Comparison of ENCODE assay signal across 8 cellular contexts in the genomic region with DNA sequence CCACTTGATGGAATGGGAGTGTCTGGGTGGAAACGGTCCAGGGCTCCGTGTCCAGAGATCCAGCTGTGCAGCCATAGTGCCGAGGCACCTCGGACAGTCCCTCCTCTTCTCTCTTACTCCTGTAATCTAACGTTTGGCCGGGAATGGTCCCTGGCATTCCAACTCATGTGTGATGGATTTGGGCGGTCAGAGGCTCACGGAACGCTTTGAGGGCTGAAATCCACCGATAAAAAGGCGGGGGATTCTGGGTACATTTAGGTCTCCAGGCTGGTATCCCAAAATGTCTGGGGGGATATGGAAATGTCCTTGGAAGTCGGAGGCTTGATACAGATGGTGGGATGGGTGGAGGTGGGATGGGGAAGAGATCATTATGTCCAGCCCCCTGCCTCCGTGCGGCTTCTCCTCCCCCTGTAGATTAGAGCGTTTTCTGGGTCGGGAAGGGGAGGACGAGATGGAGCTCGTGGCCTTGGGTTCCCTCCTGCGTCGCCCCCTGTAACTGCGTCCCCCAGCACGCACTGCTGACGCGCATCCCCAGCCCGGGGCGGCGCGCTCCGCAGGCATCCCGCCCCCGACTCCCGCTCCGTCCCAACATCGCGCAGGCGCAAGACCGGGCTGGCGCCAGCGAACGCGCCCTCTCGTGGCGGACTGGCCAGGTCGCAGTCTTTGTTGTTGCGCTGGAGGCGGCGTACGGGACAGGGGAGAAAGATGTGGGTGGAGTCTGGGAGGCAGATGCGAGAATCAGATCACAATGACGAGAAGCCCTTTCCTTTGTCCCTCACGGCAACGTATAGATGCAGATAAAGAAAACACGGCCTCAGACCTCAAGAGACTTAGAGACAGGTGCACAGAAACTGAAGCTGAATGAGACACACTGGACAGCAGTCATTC. TPM values are rescaled to one million over a fixed set of nuclear protein-coding genes. Genes with fewer than 3 reads are reported as not detected.
DNase-seq lines count a peak whose midpoint lies in the region; ATAC-seq, FAIRE-seq and TF ChIP-seq lines count a peak whose summit lies in the region.

No MANE protein-coding gene starts in this region.

- H3K27me3 ChIP-seq in BLaER1 (no peaks in the 10 kb centered on the region), liver (ENCODE audit: control insufficient read depth in 4 of 4, insufficient read depth in 4 of 4, low read length in 3 of 4) (no peaks in the 10 kb centered on the region)

- peak; percentile 92 for TF ChIP-seq CTCF in liver (IDR thresholded peaks at IDR 0.05; ENCODE audit: low read depth, low read length, missing input control)

- peak overlapping the region; percentile 56; the same call in 1 of the 2 replicates for H3K9ac ChIP-seq in BLaER1
- peak overlapping the region; percentile 3 to 62 for H3K9ac ChIP-seq in liver (ENCODE audit: low read depth in 1 of 2, low read length in 2 of 2)

- peak overlapping the region; percentile 97 for H3K27ac Mint-ChIP-seq in activated CD4-positive, alpha-beta T cell treated with anti-CD3 and anti-CD28 coated beads, Interleukin-2, amount 10 ng/mL, durations not matched to agents 24 days and 14 days

- H3K4me1 Mint-ChIP-seq in activated CD4-positive, alpha-beta T cell treated with anti-CD3 and anti-CD28 coated beads, Interleukin-2, amount 10 ng/mL, durations not matched to agents 24 days and 14 days: peaks cover 36% of the 10 kb centered on the region

- H3K27ac ChIP-seq in BLaER1: peak overlapping the region; percentile 55; the same call in 1 of the 2 replicates
- H3K27ac ChIP-seq in liver (ENCODE audit: low read depth in 1 of 2, low read length in 2 of 2): peak overlapping the region; percentile 36 to 38

- H3K27me3 Mint-ChIP-seq in activated CD4-positive, alpha-beta T cell treated with anti-CD3 and anti-CD28 coated beads, Interleukin-2, amount 10 ng/mL, durations not matched to agents 24 days and 14 days: peaks cover 3% of the 10 kb centered on the region

- peak overlapping the region; percentile 67 for H3K4me3 ChIP-seq in BLaER1
- peak overlapping the region; percentile 45 to 53 (median 49) for H3K4me3 ChIP-seq in liver (ENCODE audit: low read depth in 1 of 3, low read length in 3 of 3)

- peak; percentile 94 for FAIRE-seq in GM19239 (lab: Jason Lieb, UNC)

- H3K4me3 Mint-ChIP-seq in activated CD4-positive, alpha-beta T cell treated with anti-CD3 and anti-CD28 coated beads, Interleukin-2, amount 10 ng/mL, durations not matched to agents 24 days and 14 days: peak overlapping the region; percentile 80

- intact Hi-C loops in activated CD4-positive, alpha-beta T cell treated with anti-CD3 and anti-CD28 coated beads, Interleukin-2, amount 10 ng/mL, durations not matched to agents 24 days and 14 days (cut with micrococcal nuclease): loop anchor here (1.0 kb wide), 2 partner anchors 10 to 21 kb away; no protein-coding TSS in a partner anchor

- H3K36me3 Mint-ChIP-seq in activated CD4-positive, alpha-beta T cell treated with anti-CD3 and anti-CD28 coated beads, Interleukin-2, amount 10 ng/mL, durations not matched to agents 24 days and 14 days (ENCODE audit: low read depth): peaks cover 7% of the 10 kb centered on the region

- H3K4me1 ChIP-seq in BLaER1: peaks cover 31% of the 10 kb centered on the region
- H3K4me1 ChIP-seq in liver (ENCODE audit: control insufficient read depth in 4 of 4, insufficient read depth in 4 of 4, low read length in 3 of 4): peaks cover 0 to 11% (median 8%) of the 10 kb centered on the region in 4 donors

- no peaks in the 10 kb centered on the region for H3K36me3 ChIP-seq in BLaER1
- no peaks in the 10 kb centered on the region for H3K36me3 ChIP-seq in liver (ENCODE audit: control insufficient read depth in 4 of 4, insufficient read depth in 3 of 4, low read depth in 1 of 4, low read length in 3 of 4)

- no peaks in the 10 kb centered on the region for H3K9me3 Mint-ChIP-seq in activated CD4-positive, alpha-beta T cell treated with anti-CD3 and anti-CD28 coated beads, Interleukin-2, amount 10 ng/mL, durations not matched to agents 24 days and 14 days

- DNase-seq in GM19239 (ENCODE audit: insufficient read length, low spot score) (peak; percentile 98), NCI-H526 treated with DMSO at 0.1 percent for 48 hours (lab: John Stamatoyannopoulos, UW) (peak; percentile 92), dedifferentiated amniotic fluid mesenchymal stem cell (ENCODE audit: extremely low spot score) (peak; percentile 87)
- peak; percentile 99 for DNase-seq in activated CD4-positive, alpha-beta T cell treated with anti-CD3 and anti-CD28 coated beads, Interleukin-2, amount 10 ng/mL, durations not matched to agents 24 days and 14 days
- DNase-seq in stimulated activated CD4-positive, alpha-beta T cell treated with anti-CD3 and anti-CD28 coated beads, Interleukin-2, amount 100 ng/mL, for 48 hours: peak; percentile 94 to 98

- TF ChIP-seq RAD21 in liver (IDR thresholded peaks at IDR 0.05): peak; percentile 85 to 93

- 1% methylated on average over 53 of the region's 53 CpGs for WGBS in liver

- no peaks in the 10 kb centered on the region for H4K20me1 ChIP-seq in BLaER1

- peak; percentile 71 for ATAC-seq in HG03520 (IDR thresholded peaks at IDR 0.05; ENCODE audit: unreplicated experiment)

- H3K4me2 ChIP-seq in BLaER1: peak overlapping the region; percentile 93

- H3K9me3 ChIP-seq in BLaER1 (no peaks in the 10 kb centered on the region), liver (ENCODE audit: control insufficient read depth in 4 of 4, low read length in 3 of 4) (no peaks in the 10 kb centered on the region)

TF ChIP-seq in liver, 16 proteins besides CTCF, POLR2A, EP300 and RAD21:
- TF ChIP-seq FOXA1 (IDR thresholded peaks at IDR 0.05) (no peak), JUND (IDR thresholded peaks at IDR 0.05) (no peak), HNF4A (conservative IDR thresholded peaks at IDR 0.05) (no peak), RXRA (IDR thresholded peaks at IDR 0.05) (no peak), GABPA (IDR thresholded peaks at IDR 0.05 in 1 of 2, conservative IDR thresholded peaks at IDR 0.05 in 1 of 2) (no peak), YY1 (IDR thresholded peaks at IDR 0.05) (no peak), NR2F2 (IDR thresholded peaks at IDR 0.05) (no peak), FOXA2 (IDR thresholded peaks at IDR 0.05) (no peak), SP1 (IDR thresholded peaks at IDR 0.05) (no peak), MAX (IDR thresholded peaks at IDR 0.05) (no peak), HNF4G (IDR thresholded peaks at IDR 0.05) (no peak), TAF1 (conservative IDR thresholded peaks at IDR 0.05) (no peak), EGR1 (IDR thresholded peaks at IDR 0.05; ENCODE audit: low read depth in 2 of 2) (no peak)
- TF ChIP-seq, protein P1, sequence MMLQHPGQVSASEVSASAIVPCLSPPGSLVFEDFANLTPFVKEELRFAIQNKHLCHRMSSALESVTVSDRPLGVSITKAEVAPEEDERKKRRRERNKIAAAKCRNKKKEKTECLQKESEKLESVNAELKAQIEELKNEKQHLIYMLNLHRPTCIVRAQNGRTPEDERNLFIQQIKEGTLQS (IDR thresholded peaks at IDR 0.05): no peak
- TF ChIP-seq, protein P2, sequence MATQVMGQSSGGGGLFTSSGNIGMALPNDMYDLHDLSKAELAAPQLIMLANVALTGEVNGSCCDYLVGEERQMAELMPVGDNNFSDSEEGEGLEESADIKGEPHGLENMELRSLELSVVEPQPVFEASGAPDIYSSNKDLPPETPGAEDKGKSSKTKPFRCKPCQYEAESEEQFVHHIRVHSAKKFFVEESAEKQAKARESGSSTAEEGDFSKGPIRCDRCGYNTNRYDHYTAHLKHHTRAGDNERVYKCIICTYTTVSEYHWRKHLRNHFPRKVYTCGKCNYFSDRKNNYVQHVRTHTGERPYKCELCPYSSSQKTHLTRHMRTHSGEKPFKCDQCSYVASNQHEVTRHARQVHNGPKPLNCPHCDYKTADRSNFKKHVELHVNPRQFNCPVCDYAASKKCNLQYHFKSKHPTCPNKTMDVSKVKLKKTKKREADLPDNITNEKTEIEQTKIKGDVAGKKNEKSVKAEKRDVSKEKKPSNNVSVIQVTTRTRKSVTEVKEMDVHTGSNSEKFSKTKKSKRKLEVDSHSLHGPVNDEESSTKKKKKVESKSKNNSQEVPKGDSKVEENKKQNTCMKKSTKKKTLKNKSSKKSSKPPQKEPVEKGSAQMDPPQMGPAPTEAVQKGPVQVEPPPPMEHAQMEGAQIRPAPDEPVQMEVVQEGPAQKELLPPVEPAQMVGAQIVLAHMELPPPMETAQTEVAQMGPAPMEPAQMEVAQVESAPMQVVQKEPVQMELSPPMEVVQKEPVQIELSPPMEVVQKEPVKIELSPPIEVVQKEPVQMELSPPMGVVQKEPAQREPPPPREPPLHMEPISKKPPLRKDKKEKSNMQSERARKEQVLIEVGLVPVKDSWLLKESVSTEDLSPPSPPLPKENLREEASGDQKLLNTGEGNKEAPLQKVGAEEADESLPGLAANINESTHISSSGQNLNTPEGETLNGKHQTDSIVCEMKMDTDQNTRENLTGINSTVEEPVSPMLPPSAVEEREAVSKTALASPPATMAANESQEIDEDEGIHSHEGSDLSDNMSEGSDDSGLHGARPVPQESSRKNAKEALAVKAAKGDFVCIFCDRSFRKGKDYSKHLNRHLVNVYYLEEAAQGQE (IDR thresholded peaks at IDR 0.05): no peak
TF ChIP-seq in liver: peak in this region for 0.

RNA-seq across cellular contexts. Expression of gene SGCA, which starts 4.5 kb away (rescaled TPM):
- total RNA-seq in activated CD4-positive, alpha-beta T cell treated with anti-CD3 and anti-CD28 coated beads, Interleukin-2, amount 10 ng/mL, durations not matched to agents 24 days and 14 days: 0.30 TPM in 1 of 2 replicates, not detected in the other
- total RNA-seq in liver: 1 to 10 TPM in 1 of 2 donors, not detected in 1; 1.3 TPM
- 1 to 10 TPM in 1 of 2 donors, under 1 TPM in 1; 0.31 to 1.2 TPM for polyA plus RNA-seq in liver

RNA-seq across cellular contexts. Expression of gene PPP1R9B, which starts 10.8 kb away (rescaled TPM):
- 90.1 and 91.3 TPM in 2 replicates for total RNA-seq in activated CD4-positive, alpha-beta T cell treated with anti-CD3 and anti-CD28 coated beads, Interleukin-2, amount 10 ng/mL, durations not matched to agents 24 days and 14 days
- 10 to 100 TPM in 1 of 2 donors, 1 to 10 TPM in 1; 7.4 to 26.1 TPM for total RNA-seq in liver
- polyA plus RNA-seq in liver: 1 to 10 TPM in 1 of 2 donors, under 1 TPM in 1; 0.90 to 6.7 TPM

RNA-seq across cellular contexts. Expression of gene SAMD14, which starts 31.3 kb away (rescaled TPM):
- 1.0 and 1.2 TPM in 2 replicates for total RNA-seq in activated CD4-positive, alpha-beta T cell treated with anti-CD3 and anti-CD28 coated beads, Interleukin-2, amount 10 ng/mL, durations not matched to agents 24 days and 14 days
- under 1 TPM; 0.50 to 0.84 TPM for total RNA-seq in liver
- polyA plus RNA-seq in liver: under 1 TPM in 1 of 2 donors, not detected in 1; 0.67 TPM

RNA-seq across cellular contexts. Expression of gene COL1A1, which starts 40.2 kb away (rescaled TPM):
- 1.6 and 2.0 TPM in 2 replicates for total RNA-seq in activated CD4-positive, alpha-beta T cell treated with anti-CD3 and anti-CD28 coated beads, Interleukin-2, amount 10 ng/mL, durations not matched to agents 24 days and 14 days
- total RNA-seq in liver: 10 to 100 TPM; 15.3 to 72.5 TPM
- polyA plus RNA-seq in liver: 10 to 100 TPM in 1 of 2 donors, 1 to 10 TPM in 1; 8.3 to 56.3 TPM

Comparison
In these comparisons a context has a peak if more than half of its experiments do, and no peak if none do; other contexts are left out.
1. Peak in every context shown above with its lines: DNase-seq, ATAC-seq, H3K4me3 ChIP-seq and H3K27ac ChIP-seq.